8 cellular contexts compared by ENCODE assay signal in genomic region chr16:379961-380836, GRCh38. TPM values are rescaled to one million over a fixed set of nuclear protein-coding genes. Genes with fewer than 3 reads are reported as not detected.
DNase-seq lines count a peak whose midpoint lies in the region; ATAC-seq, FAIRE-seq and TF ChIP-seq lines count a peak whose summit lies in the region.

No MANE protein-coding gene starts in this region.

- H3K36me3 Mint-ChIP-seq in activated naive CD4-positive, alpha-beta T cell treated with anti-CD3 and anti-CD28 coated beads, Interleukin-2, amount 50 U/mL, for 24 hours = no peaks in the 10 kb centered on the region
- H3K36me3 Mint-ChIP-seq in type B pancreatic cell = no peaks in the 10 kb centered on the region

- H3K27me3 Mint-ChIP-seq in activated naive CD4-positive, alpha-beta T cell treated with anti-CD3 and anti-CD28 coated beads, Interleukin-2, amount 50 U/mL, for 24 hours = no peaks in the 10 kb centered on the region
- H3K27me3 Mint-ChIP-seq in type B pancreatic cell = peaks cover 5% of the 10 kb centered on the region

- peaks cover 33% of the 10 kb centered on the region for H3K79me2 ChIP-seq in K562 (ENCODE audit: control insufficient read depth, insufficient read depth, low read length)

- H3K4me1 ChIP-seq in K562 (replicated peaks in 1 of 2; ENCODE audit: control insufficient read depth in 2 of 2, insufficient read depth in 2 of 2, low read length in 2 of 2) (peaks cover 0 to 62% of the 10 kb centered on the region in 2 experiments; a peak in 3 of 5 replicates), right lobe of liver (peaks cover 0 to 5% (median 0%) of the 10 kb centered on the region in 4 donors)

- peak overlapping the region; percentile 70 for H3K27ac Mint-ChIP-seq in activated naive CD4-positive, alpha-beta T cell treated with anti-CD3 and anti-CD28 coated beads, Interleukin-2, amount 50 U/mL, for 24 hours
- H3K27ac Mint-ChIP-seq in type B pancreatic cell = peak overlapping the region; percentile 80

- H3K27me3 ChIP-seq in K562 (ENCODE audit: control insufficient read depth in 2 of 2, insufficient read depth in 2 of 2, low read length in 2 of 2) (no peaks in the 10 kb centered on the region), right lobe of liver (no peaks in the 10 kb centered on the region)

- intact Hi-C loops in K562 (cut with micrococcal nuclease) (no loop called here), right lobe of liver (cut with DNase I) (loop anchor here in 1 of 2 donors (10.0 kb wide), 1 partner anchor 115 kb away; no protein-coding TSS in a partner anchor)

- peak overlapping the region; percentile 83 for H3K4me3 Mint-ChIP-seq in activated naive CD4-positive, alpha-beta T cell treated with anti-CD3 and anti-CD28 coated beads, Interleukin-2, amount 50 U/mL, for 24 hours
- peak overlapping the region; percentile 83 for H3K4me3 Mint-ChIP-seq in type B pancreatic cell

- peaks cover 25% of the 10 kb centered on the region for H3K4me1 Mint-ChIP-seq in activated naive CD4-positive, alpha-beta T cell treated with anti-CD3 and anti-CD28 coated beads, Interleukin-2, amount 50 U/mL, for 24 hours
- peaks cover 13% of the 10 kb centered on the region for H3K4me1 Mint-ChIP-seq in type B pancreatic cell (ENCODE audit: unreplicated experiment)

- peak overlapping the region; percentile 65 for H3K4me2 ChIP-seq in K562 (ENCODE audit: insufficient read depth, low read length)

- no peak for TF ChIP-seq RAD21 in K562 (CRISPR knock-in tag; conservative IDR thresholded peaks at IDR 0.05 in 1 of 2, IDR thresholded peaks at IDR 0.05 in 1 of 2)

- in situ Hi-C loops in K562 (cut with MboI) = no loop called here

- DNase-seq in activated naive CD4-positive, alpha-beta T cell treated with anti-CD3 and anti-CD28 coated beads, Interleukin-2, amount 50 U/mL, for 16 hours = no peak
- DNase-seq in K562 (ENCODE audit: extremely low read depth in 1 of 4, low spot score in 3 of 4) (no peak), right lobe of liver (no peak), type B pancreatic cell (ENCODE audit: extremely low spot score, unreplicated experiment) (no peak), NCI-H1417 treated with DMSO at 0.1 percent for 48 hours (lab: John Stamatoyannopoulos, UW) (no peak), NCI-H146 (lab: John Stamatoyannopoulos, UW) (no peak), mucosa of gallbladder (ENCODE audit: low spot score) (no peak)

- FAIRE-seq in K562 (lab: Jason Lieb, UNC) = no peak

- ATAC-seq in K562 = no peak
- ATAC-seq in right lobe of liver = no peak

- CTCF ChIA-PET in K562 (lab: Yijun Ruan, JAX; ENCODE audit: low intra/inter-chr PET ratio) = interaction anchor here (0.9 kb wide), 1 partner anchor 10 kb away, joined by 3 read pairs; the partner anchor contains the start of gene MRPL28

- no peak for TF ChIP-seq POLR2A in K562 (conservative IDR thresholded peaks at IDR 0.05)
- no peak for TF ChIP-seq POLR2A in right lobe of liver (IDR thresholded peaks at IDR 0.05)

- H3K9me3 Mint-ChIP-seq in activated naive CD4-positive, alpha-beta T cell treated with anti-CD3 and anti-CD28 coated beads, Interleukin-2, amount 50 U/mL, for 24 hours = no peaks in the 10 kb centered on the region
- H3K9me3 Mint-ChIP-seq in type B pancreatic cell = no peaks in the 10 kb centered on the region

- no peak overlapping the region for H3K27ac ChIP-seq in K562 (ENCODE audit: extremely low read depth, low read depth, low read length)
- no peak overlapping the region for H3K27ac ChIP-seq in right lobe of liver

- 74% methylated on average over 18 of the region's 29 CpGs for WGBS in K562 (ENCODE audit: insufficient coverage, low coverage, missing lambda C conversion rate)
- 73% methylated on average over 15 of the region's 29 CpGs for WGBS in right lobe of liver (ENCODE audit: insufficient coverage, low coverage, low lambda C conversion rate, missing lambda C conversion rate)

- TSS peak; percentile 62 for BruUV-seq in K562 (replicated peaks; lab: Mats Ljungman, UMichigan)

- TF ChIP-seq EP300 in K562 (IDR thresholded peaks at IDR 0.05; ENCODE audit: low read length) = no peak

- POLR2A ChIA-PET in K562 (lab: Yijun Ruan, JAX) = interaction anchor here (1.5 kb wide), 1 partner anchor 10 kb away, joined by 8 read pairs; the partner anchor contains the start of gene MRPL28

- H3K4me3 ChIP-seq in K562 (peak overlapping the region; percentile 94), right lobe of liver (peak overlapping the region; percentile 75 to 94 (median 93))

- no peak overlapping the region for H2AFZ ChIP-seq in K562 (ENCODE audit: low read depth, low read length)

- no peaks in the 10 kb centered on the region for H3K9me1 ChIP-seq in K562 (ENCODE audit: control insufficient read depth, insufficient read depth, low read length)

- TF ChIP-seq CTCF in K562 (IDR thresholded peaks at IDR 0.05 in 2 of 3, conservative IDR thresholded peaks at IDR 0.05 in 1 of 3; ENCODE audit: insufficient read depth in 2 of 3, low read depth in 1 of 3, low read length in 3 of 3) (no peak), right lobe of liver (IDR thresholded peaks at IDR 0.05) (no peak), type B pancreatic cell (conservative IDR thresholded peaks at IDR 0.05) (no peak)

- no peaks in the 10 kb centered on the region for H4K20me1 ChIP-seq in K562 (replicated peaks; ENCODE audit: control insufficient read depth, insufficient read depth, low read length)

- H3K36me3 ChIP-seq in K562 (ENCODE audit: control insufficient read depth, insufficient read depth, low read length) (peaks cover 23% of the 10 kb centered on the region; the same call in 2 of the 3 replicates), right lobe of liver (no peaks in the 10 kb centered on the region)

- peak overlapping the region; percentile 80 to 88; a peak in 3 of 4 replicates for H3K9ac ChIP-seq in K562 (ENCODE audit: insufficient read depth in 1 of 2, low read depth in 2 of 2, low read length in 2 of 2)

- no peaks in the 10 kb centered on the region for H3K9me3 ChIP-seq in K562 (replicated peaks; ENCODE audit: control insufficient read depth, insufficient read depth, low read depth, low read length)
- H3K9me3 ChIP-seq in right lobe of liver = no peaks in the 10 kb centered on the region

RNA-seq across cellular contexts. Expression of gene PGAP6, which starts 1.6 kb away (rescaled TPM):
- total RNA-seq in K562 (2011; cell fraction: chromatin; rRNA removed; ENCODE audit: low replicate concordance) = 56.2 and 231 TPM in 2 replicates
- 229 and 238 TPM in 2 replicates for total RNA-seq in K562 (2011; cell fraction: nucleolus; rRNA removed)
- total RNA-seq in K562 (2011; cell fraction: nucleoplasm; rRNA removed) = 112 and 118 TPM in 2 replicates
- total RNA-seq in K562 (2014; rRNA removed) = 43.4 and 66.6 TPM in 2 replicates
- 3.8 and 8.9 TPM in 2 replicates for total RNA-seq in K562 (2014; rRNA removed; fragmentation: Illumina TruSeq; extraction: Trizol)
- 35.9 and 39.3 TPM in 2 replicates for total RNA-seq in K562 (2015; rRNA removed; fragmentation: Illumina TruSeq; extraction: Trizol)
- 49.8 and 50.2 TPM in 2 replicates for total RNA-seq in K562 (2021)
- 41.7 and 73.2 TPM in 2 replicates for polyA plus RNA-seq in K562 (2011; rRNA removed)
- 113 and 177 TPM in 2 replicates for polyA plus RNA-seq in K562 (2011; cell fraction: cytosol; rRNA removed)
- 157 and 271 TPM in 2 replicates for polyA plus RNA-seq in K562 (2011; cell fraction: nucleus; rRNA removed)
- 62.5 and 85.8 TPM in 2 replicates for polyA plus RNA-seq in K562 (2012)
- 20.0 and 53.1 TPM in 2 replicates for polyA plus RNA-seq in K562 (2014; fragmentation: Illumina TruSeq; extraction: Trizol)
- polyA plus RNA-seq in K562 (2014; fragmentation: Nextera tagmentation; extraction: Ambion mirVana) = 1 to 10 TPM in 1 of 2 experiments, under 1 TPM in 1; 0.45 to 1.3 TPM
- 46.2 and 50.1 TPM in 2 replicates for polyA plus RNA-seq in K562 (2014; rRNA removed)
- 25.0 and 47.0 TPM in 2 replicates for polyA minus RNA-seq in K562 (2011; rRNA and poly(A)+ RNA removed)
- polyA minus RNA-seq in K562 (2011; cell fraction: cytosol; rRNA and poly(A)+ RNA removed) = 43.0 and 54.1 TPM in 2 replicates
- polyA minus RNA-seq in K562 (2011; cell fraction: nucleus; rRNA and poly(A)+ RNA removed) = 40.1 and 42.9 TPM in 2 replicates
- 10 to 100 TPM; 24.3 to 44.6 (median 28.0) TPM for total RNA-seq in right lobe of liver
- total RNA-seq in type B pancreatic cell (ENCODE audit: low replicate concordance) = 56.0 and 71.1 TPM in 2 replicates
- total RNA-seq in mucosa of gallbladder = 85.7 TPM

RNA-seq across cellular contexts. Expression of gene MRPL28, which starts 9.9 kb away (rescaled TPM):
- 23.4 and 64.3 TPM in 2 replicates for total RNA-seq in K562 (2011; cell fraction: chromatin; rRNA removed; ENCODE audit: low replicate concordance)
- 75.9 and 80.4 TPM in 2 replicates for total RNA-seq in K562 (2011; cell fraction: nucleolus; rRNA removed)
- total RNA-seq in K562 (2011; cell fraction: nucleoplasm; rRNA removed) = 40.5 and 50.3 TPM in 2 replicates
- 323 and 344 TPM in 2 replicates for total RNA-seq in K562 (2014; rRNA removed)
- total RNA-seq in K562 (2014; rRNA removed; fragmentation: Illumina TruSeq; extraction: Trizol) = 54.8 and 63.1 TPM in 2 replicates
- total RNA-seq in K562 (2015; rRNA removed; fragmentation: Illumina TruSeq; extraction: Trizol) = 157 and 167 TPM in 2 replicates
- total RNA-seq in K562 (2021) = 175 and 183 TPM in 2 replicates
- 152 and 181 TPM in 2 replicates for polyA plus RNA-seq in K562 (2011; rRNA removed)
- 215 and 452 TPM in 2 replicates for polyA plus RNA-seq in K562 (2011; cell fraction: cytosol; rRNA removed)
- polyA plus RNA-seq in K562 (2011; cell fraction: nucleus; rRNA removed) = 114 and 165 TPM in 2 replicates
- polyA plus RNA-seq in K562 (2012) = 108 and 172 TPM in 2 replicates
- 219 and 232 TPM in 2 replicates for polyA plus RNA-seq in K562 (2014; fragmentation: Illumina TruSeq; extraction: Trizol)
- 10 to 100 TPM in 1 of 2 experiments, 1 to 10 TPM in 1; 2.5 to 22.9 TPM for polyA plus RNA-seq in K562 (2014; fragmentation: Nextera tagmentation; extraction: Ambion mirVana)
- 306 and 314 TPM in 2 replicates for polyA plus RNA-seq in K562 (2014; rRNA removed)
- polyA minus RNA-seq in K562 (2011; rRNA and poly(A)+ RNA removed) = 49.7 and 74.3 TPM in 2 replicates
- polyA minus RNA-seq in K562 (2011; cell fraction: cytosol; rRNA and poly(A)+ RNA removed) = 48.1 and 65.9 TPM in 2 replicates
- 23.4 and 31.5 TPM in 2 replicates for polyA minus RNA-seq in K562 (2011; cell fraction: nucleus; rRNA and poly(A)+ RNA removed)
- 10 to 100 TPM; 29.9 to 64.7 (median 32.6) TPM for total RNA-seq in right lobe of liver
- total RNA-seq in type B pancreatic cell (ENCODE audit: low replicate concordance) = 69.6 and 75.3 TPM in 2 replicates
- 52.9 TPM for total RNA-seq in mucosa of gallbladder

RNA-seq across cellular contexts. Expression of gene NME4, which starts 16.8 kb away (rescaled TPM):
- 39.0 and 108 TPM in 2 replicates for total RNA-seq in K562 (2011; cell fraction: chromatin; rRNA removed; ENCODE audit: low replicate concordance)
- 83.4 and 88.0 TPM in 2 replicates for total RNA-seq in K562 (2011; cell fraction: nucleolus; rRNA removed)
- total RNA-seq in K562 (2011; cell fraction: nucleoplasm; rRNA removed) = 67.1 and 101 TPM in 2 replicates
- total RNA-seq in K562 (2014; rRNA removed) (211 and 255 TPM in 2 replicates), K562 (2014; rRNA removed; fragmentation: Illumina TruSeq; extraction: Trizol) (50.2 and 61.5 TPM in 2 replicates), K562 (2015; rRNA removed; fragmentation: Illumina TruSeq; extraction: Trizol) (145 and 151 TPM in 2 replicates), K562 (2021) (189 and 206 TPM in 2 replicates), right lobe of liver (10 to 100 TPM; 50.3 to 83.6 (median 61.0) TPM), type B pancreatic cell (ENCODE audit: low replicate concordance) (72.8 and 166 TPM in 2 replicates), mucosa of gallbladder (105 TPM)
- polyA plus RNA-seq in K562 (2011; rRNA removed) (139 and 160 TPM in 2 replicates), K562 (2014; fragmentation: Illumina TruSeq; extraction: Trizol) (135 and 223 TPM in 2 replicates), K562 (2014; fragmentation: Nextera tagmentation; extraction: Ambion mirVana) (10 to 100 TPM; 15.4 to 17.5 TPM), K562 (2014; rRNA removed) (264 and 339 TPM in 2 replicates)
- 277 and 663 TPM in 2 replicates for polyA plus RNA-seq in K562 (2011; cell fraction: cytosol; rRNA removed)
- polyA plus RNA-seq in K562 (2011; cell fraction: nucleus; rRNA removed) = 165 and 221 TPM in 2 replicates
- 211 and 279 TPM in 2 replicates for polyA plus RNA-seq in K562 (2012)
- 23.2 and 37.8 TPM in 2 replicates for polyA minus RNA-seq in K562 (2011; rRNA and poly(A)+ RNA removed)
- 60.9 and 70.8 TPM in 2 replicates for polyA minus RNA-seq in K562 (2011; cell fraction: cytosol; rRNA and poly(A)+ RNA removed)
- 32.2 and 35.7 TPM in 2 replicates for polyA minus RNA-seq in K562 (2011; cell fraction: nucleus; rRNA and poly(A)+ RNA removed)

RNA-seq across cellular contexts. Expression of gene DECR2, which starts 21.5 kb away (rescaled TPM):
- 27.0 and 84.4 TPM in 2 replicates for total RNA-seq in K562 (2011; cell fraction: chromatin; rRNA removed; ENCODE audit: low replicate concordance)
- 49.9 and 50.8 TPM in 2 replicates for total RNA-seq in K562 (2011; cell fraction: nucleolus; rRNA removed)
- total RNA-seq in K562 (2011; cell fraction: nucleoplasm; rRNA removed) = 40.5 and 41.6 TPM in 2 replicates
- total RNA-seq in K562 (2014; rRNA removed) (16.8 and 18.4 TPM in 2 replicates), K562 (2014; rRNA removed; fragmentation: Illumina TruSeq; extraction: Trizol) (3.2 and 5.6 TPM in 2 replicates), K562 (2015; rRNA removed; fragmentation: Illumina TruSeq; extraction: Trizol) (10.3 and 10.6 TPM in 2 replicates), K562 (2021) (22.9 and 23.1 TPM in 2 replicates), right lobe of liver (100 to 1,000 TPM in 3 of 6 experiments, 10 to 100 TPM in 3; 73.6 to 169 (median 97.0) TPM), type B pancreatic cell (ENCODE audit: low replicate concordance) (21.5 and 22.1 TPM in 2 replicates), mucosa of gallbladder (36.8 TPM)
- polyA plus RNA-seq in K562 (2011; rRNA removed) (13.9 and 21.6 TPM in 2 replicates), K562 (2014; fragmentation: Illumina TruSeq; extraction: Trizol) (6.9 and 13.4 TPM in 2 replicates), K562 (2014; fragmentation: Nextera tagmentation; extraction: Ambion mirVana) (1 to 10 TPM; 1.0 to 2.1 TPM), K562 (2014; rRNA removed) (31.9 and 33.1 TPM in 2 replicates)
- 22.5 and 45.9 TPM in 2 replicates for polyA plus RNA-seq in K562 (2011; cell fraction: cytosol; rRNA removed)
- 71.0 and 103 TPM in 2 replicates for polyA plus RNA-seq in K562 (2011; cell fraction: nucleus; rRNA removed)
- polyA plus RNA-seq in K562 (2012) = 18.3 and 22.5 TPM in 2 replicates
- 1.9 and 3.6 TPM in 2 replicates for polyA minus RNA-seq in K562 (2011; rRNA and poly(A)+ RNA removed)
- polyA minus RNA-seq in K562 (2011; cell fraction: cytosol; rRNA and poly(A)+ RNA removed) = 7.8 and 10.6 TPM in 2 replicates
- 10.1 and 11.2 TPM in 2 replicates for polyA minus RNA-seq in K562 (2011; cell fraction: nucleus; rRNA and poly(A)+ RNA removed)

RNA-seq across cellular contexts. Expression of gene AXIN1, which starts 27.7 kb away (rescaled TPM):
- 41.5 and 88.6 TPM in 2 replicates for total RNA-seq in K562 (2011; cell fraction: chromatin; rRNA removed; ENCODE audit: low replicate concordance)
- total RNA-seq in K562 (2011; cell fraction: nucleolus; rRNA removed) = 39.7 and 42.5 TPM in 2 replicates
- 23.8 and 31.0 TPM in 2 replicates for total RNA-seq in K562 (2011; cell fraction: nucleoplasm; rRNA removed)
- total RNA-seq in K562 (2014; rRNA removed) (53.9 and 65.3 TPM in 2 replicates), K562 (2014; rRNA removed; fragmentation: Illumina TruSeq; extraction: Trizol) (13.1 and 16.0 TPM in 2 replicates), K562 (2015; rRNA removed; fragmentation: Illumina TruSeq; extraction: Trizol) (28.1 and 28.6 TPM in 2 replicates), K562 (2021) (49.9 and 58.0 TPM in 2 replicates), right lobe of liver (10 to 100 TPM in 3 of 6 experiments, 1 to 10 TPM in 3; 5.5 to 17.4 (median 9.4) TPM), type B pancreatic cell (ENCODE audit: low replicate concordance) (30.6 and 31.8 TPM in 2 replicates), mucosa of gallbladder (29.2 TPM)
- polyA plus RNA-seq in K562 (2011; rRNA removed) (7.4 and 13.0 TPM in 2 replicates), K562 (2014; fragmentation: Illumina TruSeq; extraction: Trizol) (25.9 and 36.3 TPM in 2 replicates), K562 (2014; fragmentation: Nextera tagmentation; extraction: Ambion mirVana) (under 1 TPM; 0.42 to 0.77 TPM), K562 (2014; rRNA removed) (36.8 and 40.5 TPM in 2 replicates)
- polyA plus RNA-seq in K562 (2011; cell fraction: cytosol; rRNA removed) = 13.6 and 26.9 TPM in 2 replicates
- 20.6 and 36.7 TPM in 2 replicates for polyA plus RNA-seq in K562 (2011; cell fraction: nucleus; rRNA removed)
- polyA plus RNA-seq in K562 (2012) = 26.0 and 33.9 TPM in 2 replicates
- polyA minus RNA-seq in K562 (2011; rRNA and poly(A)+ RNA removed) = 9.0 and 13.1 TPM in 2 replicates
- 16.1 and 34.2 TPM in 2 replicates for polyA minus RNA-seq in K562 (2011; cell fraction: cytosol; rRNA and poly(A)+ RNA removed)
- 14.3 and 14.4 TPM in 2 replicates for polyA minus RNA-seq in K562 (2011; cell fraction: nucleus; rRNA and poly(A)+ RNA removed)
